7 cellular contexts compared by ENCODE assay signal in genomic region chr11:94504689-94505293, GRCh38. TPM values are rescaled to one million over a fixed set of nuclear protein-coding genes. Genes with fewer than 3 reads are reported as not detected.
A peak's percentile ranks its signal among the peaks of the same experiment; 100 is the strongest.
DNase-seq lines count a peak whose midpoint lies in the region; ATAC-seq, FAIRE-seq and TF ChIP-seq lines count a peak whose summit lies in the region.

No MANE protein-coding gene starts in this region.

- peak; percentile 85 for TF ChIP-seq RAD21 in GM12878 (IDR thresholded peaks at IDR 0.05; ENCODE audit: insufficient read depth, low read depth, low read length)

- TF ChIP-seq CTCF in GM12878 (IDR thresholded peaks at IDR 0.05 in 2 of 3, conservative IDR thresholded peaks at IDR 0.05 in 1 of 3; ENCODE audit: control insufficient read depth in 2 of 3, extremely low read depth in 1 of 3, insufficient read depth in 1 of 3, low read depth in 3 of 3, low read length in 3 of 3) = peak; percentile 49 to 69 (median 55); a peak in 5 of 6 replicates
- TF ChIP-seq CTCF in upper lobe of right lung (IDR thresholded peaks at IDR 0.05) = peak; percentile 84

- TF ChIP-seq EP300 in GM12878 (IDR thresholded peaks at IDR 0.05; ENCODE audit: borderline replicate concordance in 1 of 2, control insufficient read depth in 1 of 2, low read depth in 2 of 2, low read length in 2 of 2) = no peak

- intact Hi-C loops in GM12878 (cut with micrococcal nuclease; ENCODE audit: unreplicated experiment) (loop anchor here (1.0 to 5.0 kb wide), 5 partner anchors 88 to 610 kb away; no protein-coding TSS in a partner anchor), upper lobe of right lung (cut with DNase I) (no loop called here)

- POLR2A ChIA-PET in GM12878 (lab: Charles Lee) = no interaction called here

- DNase-seq in EL (peak; percentile 64), H7 (peak; percentile 27), NCI-H345 (lab: John Stamatoyannopoulos, UW) (peak; percentile 46), GM12878 (ENCODE audit: low read depth, low spot score) (no peak), kidney tubule cell (ENCODE audit: low spot score) (peak; percentile 67), upper lobe of right lung (no peak)

- in situ Hi-C loops in GM12878 (cut with MboI) = loop anchor here (5.0 to 10.0 kb wide), 3 partner anchors 177 to 610 kb away; no protein-coding TSS in a partner anchor

- H3K9ac ChIP-seq in GM12878 (ENCODE audit: control insufficient read depth, insufficient read depth, low read length) = no peak overlapping the region

- H3K4me2 ChIP-seq in GM12878 (ENCODE audit: control insufficient read depth, insufficient read depth) = no peak overlapping the region

- no peak overlapping the region for H3K4me3 ChIP-seq in H7 (ENCODE audit: insufficient read depth, low read depth, low read length)
- H3K4me3 ChIP-seq in GM12878 = no peak overlapping the region
- no peak overlapping the region for H3K4me3 ChIP-seq in upper lobe of right lung

- SMC1A ChIA-PET in GM12878 (lab: Charles Lee; ENCODE audit: uncharacterized antibody, unreplicated experiment) = interaction anchor here (0.8 to 5.6 kb wide), 23 partner anchors 12 to 609 kb away, joined by 3 to 59 read pairs (median 4); no protein-coding TSS in a partner anchor

- H3K27ac ChIP-seq in GM12878 (ENCODE audit: control insufficient read depth, insufficient read depth) (no peak overlapping the region), upper lobe of right lung (no peak overlapping the region)

- BruUV-seq in GM12878 (replicated peaks; lab: Mats Ljungman, UMichigan) = no TSS peak

- CTCF ChIA-PET in GM12878 (lab: Yijun Ruan, JAX) = interaction anchor here (0.6 to 5.0 kb wide), 48 partner anchors 9 to 609 kb away, joined by 3 to 88 read pairs (median 4); partner anchors contain the start of genes ANKRD49 and MRE11

- peak; percentile 84 for ATAC-seq in GM12878
- peak; percentile 58 for ATAC-seq in upper lobe of right lung
- no peak for ATAC-seq in GM21528 (IDR thresholded peaks at IDR 0.05; ENCODE audit: low FRiP score, unreplicated experiment)

- H3K4me1 ChIP-seq in GM12878 (ENCODE audit: control insufficient read depth, insufficient read depth, low read length) (no peaks in the 10 kb centered on the region), upper lobe of right lung (no peaks in the 10 kb centered on the region)

- H2AFZ ChIP-seq in GM12878 (ENCODE audit: control insufficient read depth, low read depth, low read length) = no peak overlapping the region

- no peaks in the 10 kb centered on the region for H4K20me1 ChIP-seq in GM12878 (ENCODE audit: control insufficient read depth, insufficient read depth)

- no peak for TF ChIP-seq POLR2A in GM12878 (IDR thresholded peaks at IDR 0.05; ENCODE audit: low read depth, low read length)

- RAD21 ChIA-PET in GM12878 (lab: Charles Lee; ENCODE audit: unreplicated experiment) = interaction anchor here (0.5 to 1.6 kb wide), 26 partner anchors 10 to 841 kb away, joined by 3 to 20 read pairs (median 4); partner anchors contain the start of genes CWC15, KDM4D and PANX1

- 2% methylated on average over 3 of the region's 3 CpGs for WGBS in GM12878 (ENCODE audit: insufficient coverage, insufficient replicate concordance, low lambda C conversion rate, missing lambda C conversion rate)

- FAIRE-seq in GM12878 (lab: Jason Lieb, UNC) = peak; percentile 83

- H3K79me2 ChIP-seq in GM12878 (ENCODE audit: control insufficient read depth, insufficient read depth, low read length) = no peaks in the 10 kb centered on the region

- no peaks in the 10 kb centered on the region for H3K9me3 ChIP-seq in GM12878 (replicated peaks; ENCODE audit: control insufficient read depth, insufficient read depth, low read length)
- no peaks in the 10 kb centered on the region for H3K9me3 ChIP-seq in upper lobe of right lung

- no peaks in the 10 kb centered on the region for H3K27me3 ChIP-seq in H7 (ENCODE audit: control insufficient read depth, insufficient read depth, low read length)
- H3K27me3 ChIP-seq in GM12878 (replicated peaks in 1 of 2; ENCODE audit: control insufficient read depth in 2 of 2, insufficient read depth in 2 of 2, low read length in 1 of 2) = no peaks in the 10 kb centered on the region
- H3K27me3 ChIP-seq in upper lobe of right lung = no peaks in the 10 kb centered on the region

- H3K36me3 ChIP-seq in H7 (replicated peaks; ENCODE audit: control insufficient read depth, insufficient read depth, low read length) (no peaks in the 10 kb centered on the region), GM12878 (ENCODE audit: control insufficient read depth in 2 of 2, insufficient read depth in 2 of 2, low read length in 1 of 2) (no peaks in the 10 kb centered on the region; a peak in 1 of 4 replicates), upper lobe of right lung (peaks cover 15% of the 10 kb centered on the region)

RNA-seq across cellular contexts. Expression of gene C11orf97, which starts 7.5 kb away (rescaled TPM):
- not detected in 2 replicates for total RNA-seq in H7 (2014; rRNA removed; shearing (Covaris generic))
- not detected in 2 replicates for total RNA-seq in GM12878 (2013; cell fraction: nucleolus; rRNA removed)
- not detected in 2 replicates for total RNA-seq in GM12878 (2014; rRNA removed)
- total RNA-seq in GM12878 (2014; rRNA removed; fragmentation: Illumina TruSeq; extraction: Trizol) = not detected in 2 replicates
- total RNA-seq in GM12878 (2021) = not detected in 2 replicates
- polyA plus RNA-seq in GM12878 (2011; ENCODE audit: low read depth) = not detected
- not detected in 2 replicates for polyA plus RNA-seq in GM12878 (2011; rRNA removed)
- polyA plus RNA-seq in GM12878 (2011; cell fraction: cytosol; rRNA removed) = not detected in 2 replicates
- not detected in 2 replicates for polyA plus RNA-seq in GM12878 (2011; cell fraction: nucleus; rRNA removed)
- polyA plus RNA-seq in GM12878 (2012) = not detected in 2 replicates
- polyA plus RNA-seq in GM12878 (2014; fragmentation: Illumina TruSeq; extraction: Trizol) = not detected in 2 replicates
- polyA plus RNA-seq in GM12878 (2014; fragmentation: Nextera tagmentation; extraction: Ambion mirVana) = not detected
- not detected in 2 replicates for polyA plus RNA-seq in GM12878 (2014; rRNA removed)
- not detected for polyA plus RNA-seq in GM12878 (2016; fragmentation: Nextera tagmentation; extraction: Ambion mirVana)
- not detected in 2 replicates for polyA minus RNA-seq in GM12878 (2011; rRNA and poly(A)+ RNA removed)
- polyA minus RNA-seq in GM12878 (2011; cell fraction: cytosol; rRNA and poly(A)+ RNA removed) = not detected in 2 replicates
- not detected in 2 replicates for polyA minus RNA-seq in GM12878 (2011; cell fraction: nucleus; rRNA and poly(A)+ RNA removed)
- total RNA-seq in upper lobe of right lung = not detected

RNA-seq across cellular contexts. Expression of gene ANKRD49, which starts 11.0 kb away (rescaled TPM):
- total RNA-seq in H7 (2014; rRNA removed; shearing (Covaris generic)) = 10.0 and 18.2 TPM in 2 replicates
- total RNA-seq in GM12878 (2013; cell fraction: nucleolus; rRNA removed) = 38.0 and 40.7 TPM in 2 replicates
- 19.8 and 25.8 TPM in 2 replicates for total RNA-seq in GM12878 (2014; rRNA removed)
- total RNA-seq in GM12878 (2014; rRNA removed; fragmentation: Illumina TruSeq; extraction: Trizol) = 38.5 and 39.8 TPM in 2 replicates
- total RNA-seq in GM12878 (2021) = 19.2 and 19.8 TPM in 2 replicates
- polyA plus RNA-seq in GM12878 (2011; ENCODE audit: low read depth) = 16.7 TPM
- 45.9 and 62.2 TPM in 2 replicates for polyA plus RNA-seq in GM12878 (2011; rRNA removed)
- 13.4 and 15.7 TPM in 2 replicates for polyA plus RNA-seq in GM12878 (2011; cell fraction: cytosol; rRNA removed)
- 30.1 and 42.6 TPM in 2 replicates for polyA plus RNA-seq in GM12878 (2011; cell fraction: nucleus; rRNA removed)
- polyA plus RNA-seq in GM12878 (2012) = 22.3 and 23.9 TPM in 2 replicates
- 46.6 and 59.9 TPM in 2 replicates for polyA plus RNA-seq in GM12878 (2014; fragmentation: Illumina TruSeq; extraction: Trizol)
- polyA plus RNA-seq in GM12878 (2014; fragmentation: Nextera tagmentation; extraction: Ambion mirVana) = 10 to 100 TPM; 33.2 to 37.1 TPM
- polyA plus RNA-seq in GM12878 (2014; rRNA removed) = 18.4 and 22.3 TPM in 2 replicates
- polyA plus RNA-seq in GM12878 (2016; fragmentation: Nextera tagmentation; extraction: Ambion mirVana) = 10 to 100 TPM; 31.7 to 34.1 TPM
- 12.1 and 21.4 TPM in 2 replicates for polyA minus RNA-seq in GM12878 (2011; rRNA and poly(A)+ RNA removed)
- 4.2 and 6.8 TPM in 2 replicates for polyA minus RNA-seq in GM12878 (2011; cell fraction: cytosol; rRNA and poly(A)+ RNA removed)
- 18.0 and 18.5 TPM in 2 replicates for polyA minus RNA-seq in GM12878 (2011; cell fraction: nucleus; rRNA and poly(A)+ RNA removed)
- total RNA-seq in upper lobe of right lung = 16.6 TPM

RNA-seq across cellular contexts. Expression of gene MRE11, which starts 11.1 kb away (rescaled TPM):
- 14.8 and 18.5 TPM in 2 replicates for total RNA-seq in H7 (2014; rRNA removed; shearing (Covaris generic))
- total RNA-seq in GM12878 (2013; cell fraction: nucleolus; rRNA removed) = 152 and 163 TPM in 2 replicates
- total RNA-seq in GM12878 (2014; rRNA removed) (20.1 and 20.2 TPM in 2 replicates), GM12878 (2014; rRNA removed; fragmentation: Illumina TruSeq; extraction: Trizol) (33.2 and 34.5 TPM in 2 replicates), GM12878 (2021) (26.1 and 28.6 TPM in 2 replicates), upper lobe of right lung (17.4 TPM)
- 14.9 TPM for polyA plus RNA-seq in GM12878 (2011; ENCODE audit: low read depth)
- polyA plus RNA-seq in GM12878 (2011; rRNA removed) (25.2 and 49.8 TPM in 2 replicates), GM12878 (2014; fragmentation: Illumina TruSeq; extraction: Trizol) (32.5 and 40.5 TPM in 2 replicates), GM12878 (2014; fragmentation: Nextera tagmentation; extraction: Ambion mirVana) (10 to 100 TPM; 19.3 to 20.5 TPM), GM12878 (2014; rRNA removed) (16.2 and 20.3 TPM in 2 replicates), GM12878 (2016; fragmentation: Nextera tagmentation; extraction: Ambion mirVana) (10 to 100 TPM; 33.9 to 39.2 TPM)
- 6.5 and 6.6 TPM in 2 replicates for polyA plus RNA-seq in GM12878 (2011; cell fraction: cytosol; rRNA removed)
- 17.9 and 24.4 TPM in 2 replicates for polyA plus RNA-seq in GM12878 (2011; cell fraction: nucleus; rRNA removed)
- 15.6 and 20.3 TPM in 2 replicates for polyA plus RNA-seq in GM12878 (2012)
- 15.8 and 26.4 TPM in 2 replicates for polyA minus RNA-seq in GM12878 (2011; rRNA and poly(A)+ RNA removed)
- polyA minus RNA-seq in GM12878 (2011; cell fraction: cytosol; rRNA and poly(A)+ RNA removed) = 7.8 and 9.6 TPM in 2 replicates
- 19.8 and 26.0 TPM in 2 replicates for polyA minus RNA-seq in GM12878 (2011; cell fraction: nucleus; rRNA and poly(A)+ RNA removed)

RNA-seq across cellular contexts. Expression of gene FUT4, which starts 38.9 kb away (rescaled TPM):
- total RNA-seq in H7 (2014; rRNA removed; shearing (Covaris generic)) = 7.5 and 8.6 TPM in 2 replicates
- 9.3 and 10.0 TPM in 2 replicates for total RNA-seq in GM12878 (2013; cell fraction: nucleolus; rRNA removed)
- total RNA-seq in GM12878 (2014; rRNA removed) (3.6 and 4.1 TPM in 2 replicates), GM12878 (2014; rRNA removed; fragmentation: Illumina TruSeq; extraction: Trizol) (2.1 and 2.2 TPM in 2 replicates), GM12878 (2021) (3.3 and 4.1 TPM in 2 replicates), upper lobe of right lung (6.0 TPM)
- 0.60 TPM for polyA plus RNA-seq in GM12878 (2011; ENCODE audit: low read depth)
- polyA plus RNA-seq in GM12878 (2011; rRNA removed) (9.1 and 10.4 TPM in 2 replicates), GM12878 (2014; fragmentation: Illumina TruSeq; extraction: Trizol) (2.4 TPM in 2 replicates), GM12878 (2014; fragmentation: Nextera tagmentation; extraction: Ambion mirVana) (under 1 TPM; 0.68 TPM), GM12878 (2014; rRNA removed) (3.5 and 3.6 TPM in 2 replicates), GM12878 (2016; fragmentation: Nextera tagmentation; extraction: Ambion mirVana) (1 to 10 TPM in 1 of 2 experiments, under 1 TPM in 1; 0.76 to 1.4 TPM)
- 6.0 and 6.9 TPM in 2 replicates for polyA plus RNA-seq in GM12878 (2011; cell fraction: cytosol; rRNA removed)
- 7.8 and 9.6 TPM in 2 replicates for polyA plus RNA-seq in GM12878 (2011; cell fraction: nucleus; rRNA removed)
- polyA plus RNA-seq in GM12878 (2012) = 0.84 and 1.3 TPM in 2 replicates
- polyA minus RNA-seq in GM12878 (2011; rRNA and poly(A)+ RNA removed) = 10.4 and 11.2 TPM in 2 replicates
- polyA minus RNA-seq in GM12878 (2011; cell fraction: cytosol; rRNA and poly(A)+ RNA removed) = 3.7 and 4.3 TPM in 2 replicates
- polyA minus RNA-seq in GM12878 (2011; cell fraction: nucleus; rRNA and poly(A)+ RNA removed) = 10.3 and 16.1 TPM in 2 replicates

Comparison
In these comparisons a context has a peak if more than half of its experiments do, and no peak if none do; other contexts are left out.
1. DNase-seq: peak in EL (single experiment), H7 (single experiment), NCI-H345 (single experiment) and kidney tubule cell (single experiment); none in GM12878 (single experiment) and upper lobe of right lung (single experiment).